ENCODE assay signal across 1 cellular context in the genomic region with DNA sequence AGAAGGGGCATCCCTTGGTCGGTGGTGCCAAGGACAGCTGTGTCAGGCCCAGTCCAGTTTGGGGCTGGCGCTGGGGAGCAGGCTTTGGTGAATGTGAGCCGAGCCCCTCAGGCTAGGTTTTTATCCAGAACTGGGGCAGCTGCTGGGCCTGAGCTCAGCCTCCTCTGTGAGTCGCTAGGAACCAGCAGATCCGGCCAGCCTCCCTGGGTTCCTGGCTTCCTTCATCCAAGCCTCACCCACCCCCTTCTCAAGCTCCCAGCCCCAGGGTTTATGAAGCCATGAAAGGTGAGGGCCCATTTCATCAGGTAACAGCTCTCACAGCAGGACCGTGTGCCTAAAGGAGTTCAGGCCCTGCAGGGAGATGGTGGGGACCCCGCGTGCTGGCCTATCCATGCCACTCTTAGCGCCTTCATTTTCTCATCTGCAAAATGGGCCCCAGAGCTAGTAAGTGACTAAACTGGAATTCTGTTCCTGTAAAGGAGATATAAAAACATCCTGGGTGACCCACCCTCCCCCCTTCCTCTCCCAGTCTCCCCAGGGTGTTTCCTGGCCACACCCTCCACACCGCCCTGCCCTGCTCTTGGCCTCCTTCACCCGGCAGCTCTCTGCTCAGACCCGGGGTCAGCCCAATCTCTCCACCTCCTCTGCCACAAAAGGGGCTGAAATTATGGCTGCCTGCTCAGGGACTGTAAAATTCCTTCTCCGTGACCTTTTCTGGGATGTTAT.
TF ChIP-seq lines count a peak whose summit lies in the region.

No MANE protein-coding gene starts in this region.

TF ChIP-seq in K562, 482 proteins besides CTCF, POLR2A, EP300 and RAD21 (continued from another document):
- TF ChIP-seq, protein P1, sequence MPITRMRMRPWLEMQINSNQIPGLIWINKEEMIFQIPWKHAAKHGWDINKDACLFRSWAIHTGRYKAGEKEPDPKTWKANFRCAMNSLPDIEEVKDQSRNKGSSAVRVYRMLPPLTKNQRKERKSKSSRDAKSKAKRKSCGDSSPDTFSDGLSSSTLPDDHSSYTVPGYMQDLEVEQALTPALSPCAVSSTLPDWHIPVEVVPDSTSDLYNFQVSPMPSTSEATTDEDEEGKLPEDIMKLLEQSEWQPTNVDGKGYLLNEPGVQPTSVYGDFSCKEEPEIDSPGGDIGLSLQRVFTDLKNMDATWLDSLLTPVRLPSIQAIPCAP (CRISPR knock-in tag; IDR thresholded peaks at IDR 0.05; ENCODE audit: borderline replicate concordance), result no peak
- TF ChIP-seq ETV1 (tag; conservative IDR thresholded peaks at IDR 0.05; ENCODE audit: low read depth) (peak; percentile 45; the same call in 1 of the 2 replicates), ZFP36 (IDR thresholded peaks at IDR 0.05; ENCODE audit: low read depth, low read length, partially characterized antibody) (peak; percentile 3)
